In the genomic region with DNA sequence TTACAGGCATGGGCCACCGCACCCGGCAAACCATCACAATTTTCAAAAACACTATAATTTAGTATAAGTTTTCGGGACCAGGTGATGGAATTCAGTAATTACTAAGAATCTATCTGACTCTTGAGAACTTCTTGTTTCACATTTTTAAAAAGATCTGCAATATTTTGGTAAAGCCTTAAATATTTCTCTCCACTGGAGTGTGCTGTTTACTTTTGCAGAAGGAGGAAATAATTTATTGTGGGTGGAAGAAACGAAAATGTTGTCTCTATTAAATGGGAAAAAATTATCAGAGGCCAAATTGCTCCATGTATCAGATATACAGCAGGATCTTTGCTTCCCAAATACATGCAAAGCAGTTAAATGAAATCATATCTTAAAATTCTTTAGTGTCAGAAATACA, we compare ENCODE assay signal across 24 cellular contexts.
"Had no signal": no experiment of that assay in that cellular context is flagged by ENCODE, and none has a peak within 500 bp of the region (broad histone marks: within the 10 kb centered on the region; RNA-seq: fewer than 3 reads in every experiment).

No MANE protein-coding gene starts in this region.

- H3K9me3 ChIP-seq: gastrocnemius medialis, left ventricle myocardium inferior, tibial artery, uterus had no signal

- H3K27ac ChIP-seq: coronary artery, gastrocnemius medialis, left ventricle myocardium inferior, tibial artery, uterus had no signal

- DNase-seq: activated CD4-positive, alpha-beta T cell treated with anti-CD3 and anti-CD28 coated beads, Interleukin-2, amount 50 U/mL, for 1 hour; activated CD4-positive, CD25-positive, alpha-beta regulatory T cell treated with anti-CD3 and anti-CD28 coated beads, Interleukin-2, amount 50 U/mL, for 72 hours; activated CD8-positive, alpha-beta memory T cell treated with anti-CD3 and anti-CD28 coated beads, Interleukin-2, amount 50 U/mL, for 4 hours; activated effector memory CD4-positive, alpha-beta T cell treated with Interleukin-2 at 50 U/mL for 16 hours; activated naive CD4-positive, alpha-beta T cell treated with anti-CD3 and anti-CD28 coated beads, Interleukin-2, amount 10 ng/mL, durations not matched to agents 7 days and 5 days; activated naive CD8-positive, alpha-beta T cell treated with anti-CD3 and anti-CD28 coated beads, Interleukin-2, amount 50 U/mL, for 24 hours; activated T-cell treated with anti-CD3 and anti-CD28 coated beads, Interleukin-2, amount 50 U/mL, for 4 hours; anterior cingulate cortex; effector CD4-positive, alpha-beta T cell; gastrocnemius medialis; head of caudate nucleus; kidney glomerular epithelial cell; left ventricle myocardium inferior; mammary epithelial cell; midbrain; nephron progenitor cell; occipital lobe; posterior cingulate gyrus; stimulated activated CD4-positive, alpha-beta T cell treated with anti-CD3 and anti-CD28 coated beads, Interleukin-2, amount 100 ng/mL, for 24 hours; stimulated activated naive CD4-positive, alpha-beta T cell treated with Interleukin-2 at 50 U/mL for 16 hours; T1000; tibial artery; uterus had no signal

- H3K4me3 ChIP-seq: coronary artery, gastrocnemius medialis, left ventricle myocardium inferior, tibial artery, uterus had no signal

- H3K27me3 ChIP-seq: gastrocnemius medialis, tibial artery, uterus had no signal

- H3K4me1 ChIP-seq: gastrocnemius medialis, left ventricle myocardium inferior, tibial artery, uterus had no signal

- H3K36me3 ChIP-seq: gastrocnemius medialis, left ventricle myocardium inferior, tibial artery had no signal
